35 cellular contexts compared by ENCODE assay signal in genomic region chr5:81945867-81946266, GRCh38.
"Had no signal": no experiment of that assay in that cellular context is flagged by ENCODE, and none has a peak within 500 bp of the region (broad histone marks: within the 10 kb centered on the region; RNA-seq: fewer than 3 reads in every experiment).

No MANE protein-coding gene starts in this region.

- DNase-seq: Karpas-422, Kasumi-1, MG63, MM.1S, MV-4-11, NCI-H1048, NCI-H1092, NCI-H1092 treated with DMSO at 0.1 percent for 48 hours, NCI-H1105, NCI-H1105 treated with DMSO at 0.1 percent for 48 hours, NCI-H1417, NCI-H1417 treated with DMSO at 0.1 percent for 48 hours, NCI-H1436, NCI-H1436 treated with DMSO at 0.1 percent for 48 hours, NCI-H146, NCI-H1694, NCI-H1694 treated with DMSO at 0.1 percent for 48 hours, NCI-H187, NCI-H187 treated with DMSO at 0.1 percent for 48 hours, NCI-H1930, NCI-H2029, NCI-H2029 treated with DMSO at 0.1 percent for 48 hours, NCI-H2081, NCI-H2081 treated with DMSO at 0.1 percent for 48 hours, NCI-H2107, NCI-H2171, NCI-H2171 treated with DMSO at 0.1 percent for 48 hours, NCI-H2227 treated with DMSO at 0.1 percent for 48 hours, NCI-H226, NCI-H345, NCI-H446, NCI-H446 treated with DMSO at 0.1 percent for 48 hours, NCI-H510A, NCI-H510A treated with DMSO at 0.1 percent for 48 hours, NCI-H524 had no signal

- H3K4me3 ChIP-seq: MG63 had no signal

- H3K27me3 ChIP-seq: MG63 had no signal

- H3K36me3 ChIP-seq: MG63 had no signal
